In the genomic region with DNA sequence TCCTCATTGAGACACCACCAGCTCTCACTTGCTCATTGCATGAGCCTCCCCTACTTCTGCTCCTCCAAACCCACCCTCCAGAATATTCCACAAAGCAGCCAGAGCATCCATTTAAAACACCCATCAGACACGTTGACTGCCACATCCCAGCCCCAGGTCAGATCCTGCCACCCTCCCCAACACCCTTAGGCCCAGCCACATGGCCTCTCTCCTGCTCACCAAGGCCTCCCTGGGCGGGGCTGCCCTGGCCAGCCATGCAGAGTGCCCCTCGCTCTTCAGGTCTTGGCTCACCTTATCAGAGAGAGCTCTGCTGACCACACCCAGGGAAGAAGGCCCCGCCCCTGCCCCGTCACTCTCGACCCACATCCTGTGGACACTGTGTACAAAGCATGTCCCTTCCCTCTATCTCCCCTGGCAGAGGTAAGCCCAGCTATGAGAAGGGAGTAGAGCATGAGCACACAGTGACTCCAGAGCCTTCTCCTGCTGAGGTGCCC, we compare ENCODE assay signal across 13 cellular contexts.
A peak's percentile ranks its signal among the peaks of the same experiment; 100 is the strongest.
DNase-seq lines count a peak whose midpoint lies in the region; ATAC-seq, FAIRE-seq and TF ChIP-seq lines count a peak whose summit lies in the region.
"Had no signal": no experiment of that assay in that cellular context is flagged by ENCODE, and none has a peak within 500 bp of the region (broad histone marks: within the 10 kb centered on the region; RNA-seq: fewer than 3 reads in every experiment).

No MANE protein-coding gene starts in this region.

- no TSS peak for BruUV-seq in HepG2 (replicated peaks; lab: Mats Ljungman, UMichigan)

- no peak overlapping the region for H3K4me3 ChIP-seq in HepG2 (replicated peaks in 1 of 3; ENCODE audit: insufficient read depth in 1 of 3, low read depth in 2 of 3, low read length in 3 of 3)

- no peaks in the 10 kb centered on the region for H3K27me3 Mint-ChIP-seq in activated CD8-positive, alpha-beta T cell treated with anti-CD3 and anti-CD28 coated beads, Interleukin-2, amount 10 ng/mL, durations not matched to agents 7 days and 5 days (ENCODE audit: low read depth)

- peaks cover 57% of the 10 kb centered on the region for H3K4me1 ChIP-seq in HepG2 (ENCODE audit: insufficient read depth, low read length)

- H3K36me3 ChIP-seq in HepG2 (replicated peaks in 1 of 2; ENCODE audit: control insufficient read depth in 1 of 2, insufficient read depth in 2 of 2, low read length in 2 of 2): no peaks in the 10 kb centered on the region

- peaks cover 52% of the 10 kb centered on the region for H3K79me2 ChIP-seq in HepG2 (ENCODE audit: insufficient read depth, low read length)

- POLR2A ChIA-PET in activated CD8-positive, alpha-beta T cell treated with anti-CD3 and anti-CD28 coated beads, Interleukin-2, amount 10 ng/mL, durations not matched to agents 7 days and 5 days (lab: Charles Lee): interaction anchor here (0.7 kb wide), 1 partner anchor 317 kb away, joined by 3 read pairs; no protein-coding TSS in a partner anchor
- POLR2A ChIA-PET in HepG2 (lab: Yijun Ruan, JAX): no interaction called here

- intact Hi-C loops in Right ventricle myocardium inferior (cut with DNase I) (no loop called here), cardiac septum (cut with DNase I) (no loop called here), HepG2 (cut with micrococcal nuclease; ENCODE audit: unreplicated experiment) (no loop called here)

- CTCF ChIA-PET in activated CD8-positive, alpha-beta T cell treated with anti-CD3 and anti-CD28 coated beads, Interleukin-2, amount 10 ng/mL, durations not matched to agents 7 days and 5 days (lab: Charles Lee): interaction anchor here (1.2 to 1.3 kb wide), 2 partner anchors 28 to 159 kb away, joined by 4 read pairs; no protein-coding TSS in a partner anchor
- CTCF ChIA-PET in HepG2 (lab: Yijun Ruan, JAX; ENCODE audit: low intra/inter-chr PET ratio, low total read pairs): no interaction called here

- H4K20me1 ChIP-seq in HepG2 (ENCODE audit: insufficient read depth, low read length): no peaks in the 10 kb centered on the region

- peak; percentile 35 for ATAC-seq in Right ventricle myocardium inferior
- no peak for ATAC-seq in activated CD8-positive, alpha-beta T cell treated with anti-CD3 and anti-CD28 coated beads, Interleukin-2, amount 10 ng/mL, durations not matched to agents 7 days and 5 days
- no peak for ATAC-seq in HepG2
- ATAC-seq in GM21786 (IDR thresholded peaks at IDR 0.05; ENCODE audit: unreplicated experiment): no peak

- no peak for FAIRE-seq in HepG2 (lab: Jason Lieb, UNC)

- no peak overlapping the region for H2AFZ ChIP-seq in HepG2 (ENCODE audit: low read length)

- no peak overlapping the region for H3K27ac ChIP-seq in HepG2 (ENCODE audit: extremely low read length, insufficient read depth, low read length)

- H3K27ac Mint-ChIP-seq in activated CD8-positive, alpha-beta T cell treated with anti-CD3 and anti-CD28 coated beads, Interleukin-2, amount 10 ng/mL, durations not matched to agents 7 days and 5 days: no peak overlapping the region
- H3K27ac Mint-ChIP-seq: T-helper 1 cell treated with Interleukin-12 subunit alpha and Interleukin-12 subunit beta and Interleukin-4 antibody, amounts not matched to agents 30 μg/mL and 1 μg/mL, for 36 hours had no signal

- no peak overlapping the region for H3K4me2 ChIP-seq in HepG2 (ENCODE audit: low read depth, low read length)

- DNase-seq in Right ventricle myocardium inferior (ENCODE audit: missing footprints) (no peak), cardiac septum (ENCODE audit: low spot score) (no peak), HepG2 (ENCODE audit: low spot score) (no peak), retina (no peak), NAMALWA (ENCODE audit: low spot score) (no peak), NCI-H446 (lab: John Stamatoyannopoulos, UW) (no peak)
- DNase-seq in activated CD8-positive, alpha-beta T cell treated with anti-CD3 and anti-CD28 coated beads, Interleukin-2, amount 10 ng/mL, durations not matched to agents 7 days and 5 days: peak; percentile 42
- DNase-seq: activated CD8-positive, alpha-beta memory T cell treated with anti-CD3 and anti-CD28 coated beads, Interleukin-2, amount 50 U/mL, for 4 hours; amniotic stem cell; GDM1; NCI-H2171 treated with DMSO at 0.1 percent for 48 hours had no signal

- H3K27me3 ChIP-seq in HepG2 (ENCODE audit: control insufficient read depth in 1 of 2, insufficient read depth in 2 of 2, low read length in 2 of 2): no peaks in the 10 kb centered on the region

- TF ChIP-seq POLR2A in HepG2 (IDR thresholded peaks at IDR 0.05; ENCODE audit: insufficient read depth in 1 of 2, low read depth in 2 of 2, low read length in 2 of 2): no peak

- TF ChIP-seq RAD21 in HepG2 (CRISPR knock-in tag; IDR thresholded peaks at IDR 0.05): no peak

- no peaks in the 10 kb centered on the region for H3K9me3 ChIP-seq in HepG2 (ENCODE audit: low read length)

- no peak for TF ChIP-seq CTCF in HepG2 (CRISPR knock-in tag; IDR thresholded peaks at IDR 0.05)

- H3K9ac ChIP-seq in HepG2 (ENCODE audit: insufficient read depth, low read depth, low read length): no peak overlapping the region

- 80% methylated on average over 6 of the region's 6 CpGs for WGBS in HepG2 (ENCODE audit: low lambda C conversion rate)

- no peak overlapping the region for H3K4me3 Mint-ChIP-seq in activated CD8-positive, alpha-beta T cell treated with anti-CD3 and anti-CD28 coated beads, Interleukin-2, amount 10 ng/mL, durations not matched to agents 7 days and 5 days
- H3K4me3 Mint-ChIP-seq: T-helper 1 cell treated with Interleukin-12 subunit alpha and Interleukin-12 subunit beta and Interleukin-4 antibody, amounts not matched to agents 30 μg/mL and 1 μg/mL, for 36 hours had no signal

- TF ChIP-seq EP300 in HepG2 (IDR thresholded peaks at IDR 0.05; ENCODE audit: low read depth in 2 of 2, low read length in 2 of 2) (no peak), HepG2 (CRISPR knock-in tag; IDR thresholded peaks at IDR 0.05; ENCODE audit: borderline replicate concordance) (no peak)

- H3K4me1 Mint-ChIP-seq in activated CD8-positive, alpha-beta T cell treated with anti-CD3 and anti-CD28 coated beads, Interleukin-2, amount 10 ng/mL, durations not matched to agents 7 days and 5 days (ENCODE audit: low read depth): peaks cover 8% of the 10 kb centered on the region

- H3K9me3 Mint-ChIP-seq in activated CD8-positive, alpha-beta T cell treated with anti-CD3 and anti-CD28 coated beads, Interleukin-2, amount 10 ng/mL, durations not matched to agents 7 days and 5 days (ENCODE audit: insufficient read depth): no peaks in the 10 kb centered on the region
- H3K9me3 Mint-ChIP-seq: T-helper 1 cell treated with Interleukin-12 subunit alpha and Interleukin-12 subunit beta and Interleukin-4 antibody, amounts not matched to agents 30 μg/mL and 1 μg/mL, for 36 hours had no signal

- H3K36me3 Mint-ChIP-seq in activated CD8-positive, alpha-beta T cell treated with anti-CD3 and anti-CD28 coated beads, Interleukin-2, amount 10 ng/mL, durations not matched to agents 7 days and 5 days (ENCODE audit: low read depth): no peaks in the 10 kb centered on the region

- in situ Hi-C loops in HepG2 (cut with HindIII; ENCODE audit: extremely low pct_ligation_motif_present, low pct_unique_long_range_greater_than_20kb): loop anchor here (10.0 kb wide), 2 partner anchors 107 to 157 kb away; partner anchors contain the start of genes MICAL3 and PEX26

TF ChIP-seq in HepG2, 621 proteins besides CTCF, POLR2A, EP300 and RAD21 (continues in another document):
- TF ChIP-seq ZNF552 (CRISPR knock-in tag; IDR thresholded peaks at IDR 0.05; ENCODE audit: borderline replicate concordance) (no peak), ZNF747 (CRISPR knock-in tag; IDR thresholded peaks at IDR 0.05; ENCODE audit: borderline replicate concordance) (no peak), SMARCC2 (IDR thresholded peaks at IDR 0.05) (no peak), MZF1 (CRISPR knock-in tag; IDR thresholded peaks at IDR 0.05; ENCODE audit: borderline replicate concordance) (no peak)
- TF ChIP-seq, protein P1, sequence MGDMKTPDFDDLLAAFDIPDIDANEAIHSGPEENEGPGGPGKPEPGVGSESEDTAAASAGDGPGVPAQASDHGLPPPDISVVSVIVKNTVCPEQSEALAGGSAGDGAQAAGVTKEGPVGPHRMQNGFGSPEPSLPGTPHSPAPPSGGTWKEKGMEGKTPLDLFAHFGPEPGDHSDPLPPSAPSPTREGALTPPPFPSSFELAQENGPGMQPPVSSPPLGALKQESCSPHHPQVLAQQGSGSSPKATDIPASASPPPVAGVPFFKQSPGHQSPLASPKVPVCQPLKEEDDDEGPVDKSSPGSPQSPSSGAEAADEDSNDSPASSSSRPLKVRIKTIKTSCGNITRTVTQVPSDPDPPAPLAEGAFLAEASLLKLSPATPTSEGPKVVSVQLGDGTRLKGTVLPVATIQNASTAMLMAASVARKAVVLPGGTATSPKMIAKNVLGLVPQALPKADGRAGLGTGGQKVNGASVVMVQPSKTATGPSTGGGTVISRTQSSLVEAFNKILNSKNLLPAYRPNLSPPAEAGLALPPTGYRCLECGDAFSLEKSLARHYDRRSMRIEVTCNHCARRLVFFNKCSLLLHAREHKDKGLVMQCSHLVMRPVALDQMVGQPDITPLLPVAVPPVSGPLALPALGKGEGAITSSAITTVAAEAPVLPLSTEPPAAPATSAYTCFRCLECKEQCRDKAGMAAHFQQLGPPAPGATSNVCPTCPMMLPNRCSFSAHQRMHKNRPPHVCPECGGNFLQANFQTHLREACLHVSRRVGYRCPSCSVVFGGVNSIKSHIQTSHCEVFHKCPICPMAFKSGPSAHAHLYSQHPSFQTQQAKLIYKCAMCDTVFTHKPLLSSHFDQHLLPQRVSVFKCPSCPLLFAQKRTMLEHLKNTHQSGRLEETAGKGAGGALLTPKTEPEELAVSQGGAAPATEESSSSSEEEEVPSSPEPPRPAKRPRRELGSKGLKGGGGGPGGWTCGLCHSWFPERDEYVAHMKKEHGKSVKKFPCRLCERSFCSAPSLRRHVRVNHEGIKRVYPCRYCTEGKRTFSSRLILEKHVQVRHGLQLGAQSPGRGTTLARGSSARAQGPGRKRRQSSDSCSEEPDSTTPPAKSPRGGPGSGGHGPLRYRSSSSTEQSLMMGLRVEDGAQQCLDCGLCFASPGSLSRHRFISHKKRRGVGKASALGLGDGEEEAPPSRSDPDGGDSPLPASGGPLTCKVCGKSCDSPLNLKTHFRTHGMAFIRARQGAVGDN (CRISPR knock-in tag; IDR thresholded peaks at IDR 0.05): peak; percentile 22; the same call in 1 of the 2 replicates
